8 cellular contexts compared by ENCODE assay signal in the genomic region with DNA sequence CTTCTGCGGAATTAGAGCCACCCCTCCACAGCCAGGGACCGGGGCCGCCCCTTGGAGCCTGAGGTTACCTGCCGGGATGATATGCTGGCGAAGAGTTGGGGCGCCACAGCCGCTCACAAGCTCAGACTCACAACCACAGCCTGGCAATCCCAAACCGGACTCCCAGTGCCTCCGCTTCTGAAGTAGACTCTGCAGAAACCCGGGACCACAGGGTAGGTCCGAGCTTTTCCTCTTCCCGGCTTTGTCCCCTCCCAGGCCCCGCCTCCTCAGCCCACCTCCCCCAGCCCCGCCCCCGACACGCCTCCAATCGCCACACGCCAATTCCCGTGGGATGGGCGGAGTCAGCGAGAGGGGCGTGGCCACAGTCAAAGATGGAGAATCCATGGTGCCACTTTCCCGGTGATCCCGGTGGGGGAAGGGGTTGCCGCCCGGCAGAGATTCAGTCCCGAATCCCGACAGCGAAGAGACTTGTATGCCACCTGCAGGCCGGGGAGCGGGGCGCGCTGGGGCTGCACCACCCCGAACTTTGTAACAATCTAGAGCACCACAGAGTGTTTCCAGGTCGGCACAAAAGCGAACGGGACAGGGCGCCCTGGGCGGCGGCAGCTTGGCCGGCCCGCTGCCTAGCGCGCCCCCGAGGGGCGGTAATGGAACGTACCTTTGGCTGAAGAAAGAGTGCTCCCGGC. TPM values are rescaled to one million over a fixed set of nuclear protein-coding genes. Genes with fewer than 3 reads are reported as not detected.
DNase-seq lines count a peak whose midpoint lies in the region; ATAC-seq, FAIRE-seq and TF ChIP-seq lines count a peak whose summit lies in the region.

Gene IDH1 (minus strand): TSS at position 201 of the 686 bp plus-strand sequence. CDS start 3,520 bp downstream, outside the sequence.

- intact Hi-C loops in Calu3 (cut with micrococcal nuclease; ENCODE audit: unreplicated experiment): loop anchor here (1.0 to 5.0 kb wide), 3 partner anchors 80 to 1077 kb away; no protein-coding TSS in a partner anchor

- H3K27ac ChIP-seq in endodermal cell (ENCODE audit: low read depth, low read length): peak within 1 kb of the TSS; percentile 90

- H3K36me3 ChIP-seq in NT2/D1 (ENCODE audit: insufficient read depth, insufficient read length, low read length): peaks cover 33% of the 10 kb centered on the region
- H3K36me3 ChIP-seq in endodermal cell (ENCODE audit: control insufficient read depth, insufficient read depth, low read length): peaks cover 37% of the 10 kb centered on the region

- H3K4me3 ChIP-seq in NT2/D1 (ENCODE audit: insufficient read length, low read depth): peak within 1 kb of the TSS; percentile 98
- H3K4me3 ChIP-seq in endodermal cell (ENCODE audit: low read length): peak within 1 kb of the TSS; percentile 100

- CTCF ChIA-PET in Calu3 (lab: Charles Lee): interaction anchor here (0.6 to 4.7 kb wide), 10 partner anchors 11 to 1815 kb away, joined by 3 to 46 read pairs (median 6); partner anchors contain the start of gene PIKFYVE

- no peaks in the 10 kb centered on the region for H3K9me3 Mint-ChIP-seq in Calu3 (ENCODE audit: low read depth, unreplicated experiment)
- H3K9me3 Mint-ChIP-seq in endodermal cell: no peaks in the 10 kb centered on the region

- H3K9ac ChIP-seq in NT2/D1 (ENCODE audit: insufficient read length, low read depth) (peak within 1 kb of the TSS; percentile 100), endodermal cell (ENCODE audit: extremely low read depth, low read length, poor library complexity, severe bottlenecking) (peak within 1 kb of the TSS; percentile 66)

- H3K4me1 Mint-ChIP-seq in Calu3 (ENCODE audit: low read depth, unreplicated experiment) (peaks cover 27% of the 10 kb centered on the region), endodermal cell (peaks cover 42% of the 10 kb centered on the region)

- WGBS in endodermal cell (ENCODE audit: insufficient coverage in 1 of 2, insufficient read length in 1 of 2), 2 experiments: 0 to 2% methylated on average over 18 to 48 of the region's 48 CpGs

- no peaks in the 10 kb centered on the region for H3K9me3 ChIP-seq in NT2/D1 (ENCODE audit: insufficient read depth, low read length)
- no peaks in the 10 kb centered on the region for H3K9me3 ChIP-seq in endodermal cell (ENCODE audit: control insufficient read depth, low read length)

- H3K4me1 ChIP-seq in NT2/D1 (ENCODE audit: insufficient read depth, insufficient read length): no peaks in the 10 kb centered on the region
- H3K4me1 ChIP-seq in endodermal cell (ENCODE audit: control insufficient read depth, insufficient read depth, low read length): no peaks in the 10 kb centered on the region

- no TSS peak for BruUV-seq in Calu3 (replicated peaks; lab: Mats Ljungman, UMichigan)

- H3K27me3 Mint-ChIP-seq in Calu3 (ENCODE audit: unreplicated experiment): no peaks in the 10 kb centered on the region
- no peaks in the 10 kb centered on the region for H3K27me3 Mint-ChIP-seq in endodermal cell (ENCODE audit: insufficient read depth)

- peak within 1 kb of the TSS; percentile 91 for H3K27ac Mint-ChIP-seq in Calu3 (ENCODE audit: unreplicated experiment)
- peak within 1 kb of the TSS; percentile 97 for H3K27ac Mint-ChIP-seq in endodermal cell

- ATAC-seq in GM21367 (IDR thresholded peaks at IDR 0.05; ENCODE audit: unreplicated experiment): peak; percentile 78

- DNase-seq in Calu3 (peak; percentile 99), HTR-8/SVneo (ENCODE audit: insufficient read length, low spot score) (peak; percentile 92), NT2/D1 (ENCODE audit: low read depth, low spot score) (peak; percentile 91), endodermal cell (peak; percentile 100), midbrain (lab: John Stamatoyannopoulos, UW) (peak; percentile 97)
- DNase-seq in activated CD8-positive, alpha-beta memory T cell treated with anti-CD3 and anti-CD28 coated beads, Interleukin-2, amount 50 U/mL, for 1 hour (ENCODE audit: extremely low read depth): peak; percentile 83
- DNase-seq in stimulated activated CD8-positive, alpha-beta memory T cell treated with anti-CD3 and anti-CD28 coated beads, Interleukin-2, amount 100 ng/mL, for 1 hour (ENCODE audit: low read depth in 2 of 2): peak; percentile 89 to 90

- peak; percentile 94 for FAIRE-seq in HTR-8/SVneo (lab: Jason Lieb, UNC)

- TF ChIP-seq CTCF in Calu3 (IDR thresholded peaks at IDR 0.05; ENCODE audit: unreplicated experiment) (peak; percentile 68), endodermal cell (conservative IDR thresholded peaks at IDR 0.05) (peak; percentile 81)

- H3K27me3 ChIP-seq in NT2/D1 (ENCODE audit: insufficient read depth, insufficient read length) (no peaks in the 10 kb centered on the region), endodermal cell (ENCODE audit: control insufficient read depth, insufficient read depth, low read length, poor library complexity, severe bottlenecking) (no peaks in the 10 kb centered on the region)

- H3K36me3 Mint-ChIP-seq in Calu3 (ENCODE audit: insufficient read depth, unreplicated experiment) (peaks cover 52% of the 10 kb centered on the region), endodermal cell (ENCODE audit: low read depth) (peaks cover 34% of the 10 kb centered on the region)

- peak within 1 kb of the TSS; percentile 100 for H3K4me3 Mint-ChIP-seq in Calu3 (ENCODE audit: low read depth, unreplicated experiment)
- H3K4me3 Mint-ChIP-seq in endodermal cell: peak within 1 kb of the TSS; percentile 99

RNA-seq across cellular contexts. Expression of gene IDH1, which starts in this region (rescaled TPM):
- 166 TPM in 2 replicates for total RNA-seq in Calu3 (2022)
- 100 to 1,000 TPM; 305 to 431 TPM for total RNA-seq in endodermal cell
- polyA plus RNA-seq in endodermal cell (2013, experiment 1 of 2): 228 TPM
- 244 TPM for polyA plus RNA-seq in endodermal cell (2013, experiment 2 of 2)

Comparison
In these comparisons a context has a peak if more than half of its experiments do, and no peak if none do; other contexts are left out.
1. Peak in every context shown above with its lines: DNase-seq, ATAC-seq, H3K4me3 ChIP-seq and H3K27ac ChIP-seq.